32 cellular contexts compared by ENCODE assay signal in the genomic region with DNA sequence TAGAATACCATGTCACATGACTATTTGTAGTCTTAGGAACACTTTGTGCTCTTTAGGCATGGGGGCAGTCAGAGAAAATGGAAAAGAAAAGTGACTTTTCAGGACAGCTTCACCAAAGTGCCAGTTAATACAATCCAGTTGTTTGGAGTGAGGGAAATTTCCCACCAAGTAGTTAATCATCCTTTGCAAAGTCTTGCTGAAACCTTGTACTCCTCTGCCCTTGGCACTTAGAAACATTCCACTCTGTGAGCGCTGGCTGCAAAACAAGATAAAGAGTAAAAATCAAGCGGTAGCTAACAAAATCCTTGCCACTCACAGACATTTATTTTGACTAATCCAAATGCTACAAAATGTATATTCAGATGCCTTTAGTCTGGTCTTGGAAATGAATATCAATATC.
"Had no signal": no experiment of that assay in that cellular context is flagged by ENCODE, and none has a peak within 500 bp of the region (broad histone marks: within the 10 kb centered on the region; RNA-seq: fewer than 3 reads in every experiment).

No MANE protein-coding gene starts in this region.

- H3K9me3 ChIP-seq: adrenal gland, ascending aorta, body of pancreas, breast epithelium had no signal

- H3K27ac ChIP-seq: adrenal gland, ascending aorta, body of pancreas, brain microvascular endothelial cell, breast epithelium, cardiac muscle cell had no signal

- H3K27me3 ChIP-seq: adrenal gland, ascending aorta, body of pancreas, brain microvascular endothelial cell, breast epithelium, cardiac muscle cell had no signal

- H3K4me1 ChIP-seq: adrenal gland, ascending aorta, breast epithelium had no signal

- ATAC-seq: activated naive CD4-positive, alpha-beta T cell treated with anti-CD3 and anti-CD28 coated beads, Interleukin-2, amount 50 U/mL, for 72 hours; activated naive CD8-positive, alpha-beta T cell treated with anti-CD3 and anti-CD28 coated beads, Interleukin-2, amount 50 U/mL, for 24 hours; activated T-cell treated with anti-CD3 and anti-CD28 coated beads, Interleukin-2, amount 50 U/mL, for 4 hours; activated T-cell treated with anti-CD3 and anti-CD28 coated beads, Interleukin-2, amount 50 U/mL, for 72 hours; activated T-helper 17 cell treated with anti-CD3 and anti-CD28 coated beads, Interleukin-2, amount 50 U/mL, for 72 hours; body of pancreas had no signal

- H3K4me3 ChIP-seq: adrenal gland, ascending aorta, body of pancreas, breast epithelium, cardiac muscle cell had no signal

- DNase-seq: activated effector memory CD4-positive, alpha-beta T cell treated with anti-CD3 and anti-CD28 coated beads, Interleukin-2, amount 50 U/mL, for 16 hours; activated effector memory CD4-positive, alpha-beta T cell treated with Interleukin-2 at 50 U/mL for 16 hours; activated gamma-delta T cell; activated gamma-delta T cell treated with Interleukin-2 at 50 U/mL for 16 hours; activated naive CD4-positive, alpha-beta T cell; activated naive CD4-positive, alpha-beta T cell treated with anti-CD3 and anti-CD28 coated beads for 36 hours; activated naive CD4-positive, alpha-beta T cell treated with anti-CD3 and anti-CD28 coated beads, Interleukin-2, amount 10 ng/mL, durations not matched to agents 7 days and 5 days; activated naive CD4-positive, alpha-beta T cell treated with anti-CD3 and anti-CD28 coated beads, Interleukin-2, amount 50 U/mL, for 16 hours; activated naive CD4-positive, alpha-beta T cell treated with Interleukin-2 at 50 U/mL for 16 hours; activated naive CD8-positive, alpha-beta T cell treated with anti-CD3 and anti-CD28 coated beads for 36 hours; activated naive CD8-positive, alpha-beta T cell treated with anti-CD3 and anti-CD28 coated beads, Interleukin-2, amount 10 ng/mL, durations not matched to agents 7 days and 5 days; activated naive CD8-positive, alpha-beta T cell treated with anti-CD3 and anti-CD28 coated beads, Interleukin-2, amount 50 U/mL, for 24 hours; activated T-cell treated with anti-CD3 and anti-CD28 coated beads, Interleukin-2, amount 50 U/mL, for 1 hour; activated T-cell treated with anti-CD3 and anti-CD28 coated beads, Interleukin-2, amount 50 U/mL, for 24 hours; activated T-cell treated with anti-CD3 and anti-CD28 coated beads, Interleukin-2, amount 50 U/mL, for 4 hours; activated T-cell treated with anti-CD3 and anti-CD28 coated beads, Interleukin-2, amount 50 U/mL, for 48 hours; activated T-cell treated with anti-CD3 and anti-CD28 coated beads, Interleukin-2, amount 50 U/mL, for 72 hours; amniotic stem cell; amygdala; anterior cingulate cortex; aorta; body of pancreas; brain microvascular endothelial cell; caudate nucleus; central memory CD4-positive, alpha-beta T cell; cerebellar nuclear complex had no signal

- H3K36me3 ChIP-seq: adrenal gland, ascending aorta, brain microvascular endothelial cell, breast epithelium, cardiac muscle cell had no signal
